ENCODE assay signal across 1 cellular context in the genomic region with DNA sequence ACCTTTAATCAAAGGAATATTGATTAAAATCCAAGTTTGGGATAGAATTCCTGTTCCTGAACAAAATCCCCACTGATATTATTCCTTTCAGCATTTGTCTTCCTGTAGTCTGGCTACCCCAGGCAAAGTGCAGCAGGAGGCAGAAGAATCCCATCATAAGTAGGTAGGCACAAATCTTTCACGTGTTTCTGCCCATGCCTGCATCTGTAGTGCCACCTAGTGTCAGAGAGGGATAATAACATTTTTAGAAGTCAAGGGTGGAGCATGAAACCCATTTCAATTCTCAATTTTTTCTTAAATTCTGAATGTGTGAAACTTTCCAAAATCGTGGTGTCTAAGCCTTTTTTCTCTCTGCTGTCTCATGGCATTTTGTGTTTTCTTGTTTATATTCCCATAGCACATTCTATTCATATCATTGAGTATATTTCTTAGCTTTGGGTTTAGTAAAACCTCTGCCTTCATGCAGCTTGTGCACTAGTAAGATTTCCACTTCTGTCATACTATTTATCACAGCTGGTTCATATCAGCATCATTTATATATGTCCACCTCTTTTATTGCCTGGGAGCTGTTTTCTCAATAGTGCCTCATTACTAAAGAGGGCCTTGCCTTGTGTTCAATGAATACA.
TF ChIP-seq lines count a peak whose summit lies in the region.

No MANE protein-coding gene starts in this region.

TF ChIP-seq in WTC11, 78 proteins besides CTCF, POLR2A, EP300 and RAD21 (continued from another document):
- TF ChIP-seq, protein P1, sequence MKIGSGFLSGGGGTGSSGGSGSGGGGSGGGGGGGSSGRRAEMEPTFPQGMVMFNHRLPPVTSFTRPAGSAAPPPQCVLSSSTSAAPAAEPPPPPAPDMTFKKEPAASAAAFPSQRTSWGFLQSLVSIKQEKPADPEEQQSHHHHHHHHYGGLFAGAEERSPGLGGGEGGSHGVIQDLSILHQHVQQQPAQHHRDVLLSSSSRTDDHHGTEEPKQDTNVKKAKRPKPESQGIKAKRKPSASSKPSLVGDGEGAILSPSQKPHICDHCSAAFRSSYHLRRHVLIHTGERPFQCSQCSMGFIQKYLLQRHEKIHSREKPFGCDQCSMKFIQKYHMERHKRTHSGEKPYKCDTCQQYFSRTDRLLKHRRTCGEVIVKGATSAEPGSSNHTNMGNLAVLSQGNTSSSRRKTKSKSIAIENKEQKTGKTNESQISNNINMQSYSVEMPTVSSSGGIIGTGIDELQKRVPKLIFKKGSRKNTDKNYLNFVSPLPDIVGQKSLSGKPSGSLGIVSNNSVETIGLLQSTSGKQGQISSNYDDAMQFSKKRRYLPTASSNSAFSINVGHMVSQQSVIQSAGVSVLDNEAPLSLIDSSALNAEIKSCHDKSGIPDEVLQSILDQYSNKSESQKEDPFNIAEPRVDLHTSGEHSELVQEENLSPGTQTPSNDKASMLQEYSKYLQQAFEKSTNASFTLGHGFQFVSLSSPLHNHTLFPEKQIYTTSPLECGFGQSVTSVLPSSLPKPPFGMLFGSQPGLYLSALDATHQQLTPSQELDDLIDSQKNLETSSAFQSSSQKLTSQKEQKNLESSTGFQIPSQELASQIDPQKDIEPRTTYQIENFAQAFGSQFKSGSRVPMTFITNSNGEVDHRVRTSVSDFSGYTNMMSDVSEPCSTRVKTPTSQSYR (CRISPR knock-in tag; IDR thresholded peaks at IDR 0.05): no peak
- TF ChIP-seq, protein P2, sequence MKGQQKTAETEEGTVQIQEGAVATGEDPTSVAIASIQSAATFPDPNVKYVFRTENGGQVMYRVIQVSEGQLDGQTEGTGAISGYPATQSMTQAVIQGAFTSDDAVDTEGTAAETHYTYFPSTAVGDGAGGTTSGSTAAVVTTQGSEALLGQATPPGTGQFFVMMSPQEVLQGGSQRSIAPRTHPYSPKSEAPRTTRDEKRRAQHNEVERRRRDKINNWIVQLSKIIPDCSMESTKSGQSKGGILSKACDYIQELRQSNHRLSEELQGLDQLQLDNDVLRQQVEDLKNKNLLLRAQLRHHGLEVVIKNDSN (CRISPR knock-in tag; IDR thresholded peaks at IDR 0.05): no peak
- TF ChIP-seq, protein P3, sequence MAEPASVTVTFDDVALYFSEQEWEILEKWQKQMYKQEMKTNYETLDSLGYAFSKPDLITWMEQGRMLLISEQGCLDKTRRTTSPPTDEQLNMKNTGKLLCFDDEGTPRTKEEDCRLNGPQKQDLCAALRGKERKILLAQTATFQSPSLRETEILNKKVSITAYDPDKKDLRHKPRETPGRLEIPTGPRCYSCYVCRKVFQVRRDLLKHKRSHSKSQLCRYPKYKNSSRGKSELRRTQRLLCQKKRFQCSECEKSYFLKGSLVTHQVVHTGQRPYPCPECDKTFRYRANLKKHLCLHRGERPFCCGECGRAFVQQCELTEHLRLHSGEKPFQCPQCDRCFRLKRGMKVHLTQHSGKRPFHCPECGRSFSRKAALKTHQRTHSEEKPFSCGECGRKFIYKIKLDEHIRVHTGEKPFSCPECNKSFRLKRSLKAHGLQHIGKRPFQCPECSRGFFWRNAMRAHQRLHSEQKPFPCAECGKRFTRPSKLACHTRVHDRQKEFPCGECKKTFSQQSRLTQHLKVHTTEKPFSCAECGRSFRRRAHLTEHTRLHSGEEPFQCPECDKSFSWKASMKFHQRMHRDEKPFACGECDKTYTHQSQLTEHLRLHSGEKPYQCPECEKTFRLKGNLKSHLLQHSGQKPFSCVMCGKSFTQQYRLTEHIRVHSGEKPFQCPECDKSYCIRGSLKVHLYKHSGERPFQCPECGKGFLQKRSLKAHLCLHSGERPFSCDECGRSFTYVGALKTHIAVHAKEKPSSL (CRISPR knock-in tag; conservative IDR thresholded peaks at IDR 0.05): no peak
- TF ChIP-seq, protein P4, sequence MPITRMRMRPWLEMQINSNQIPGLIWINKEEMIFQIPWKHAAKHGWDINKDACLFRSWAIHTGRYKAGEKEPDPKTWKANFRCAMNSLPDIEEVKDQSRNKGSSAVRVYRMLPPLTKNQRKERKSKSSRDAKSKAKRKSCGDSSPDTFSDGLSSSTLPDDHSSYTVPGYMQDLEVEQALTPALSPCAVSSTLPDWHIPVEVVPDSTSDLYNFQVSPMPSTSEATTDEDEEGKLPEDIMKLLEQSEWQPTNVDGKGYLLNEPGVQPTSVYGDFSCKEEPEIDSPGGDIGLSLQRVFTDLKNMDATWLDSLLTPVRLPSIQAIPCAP (CRISPR knock-in tag; IDR thresholded peaks at IDR 0.05): no peak
- TF ChIP-seq CBFB (CRISPR knock-in tag; IDR thresholded peaks at IDR 0.05; ENCODE audit: low read depth) (no peak), ZNF317 (CRISPR knock-in tag; IDR thresholded peaks at IDR 0.05; ENCODE audit: borderline replicate concordance, low read depth) (no peak), MXD4 (CRISPR knock-in tag; IDR thresholded peaks at IDR 0.05; ENCODE audit: borderline replicate concordance) (no peak)
- TF ChIP-seq, protein P5, sequence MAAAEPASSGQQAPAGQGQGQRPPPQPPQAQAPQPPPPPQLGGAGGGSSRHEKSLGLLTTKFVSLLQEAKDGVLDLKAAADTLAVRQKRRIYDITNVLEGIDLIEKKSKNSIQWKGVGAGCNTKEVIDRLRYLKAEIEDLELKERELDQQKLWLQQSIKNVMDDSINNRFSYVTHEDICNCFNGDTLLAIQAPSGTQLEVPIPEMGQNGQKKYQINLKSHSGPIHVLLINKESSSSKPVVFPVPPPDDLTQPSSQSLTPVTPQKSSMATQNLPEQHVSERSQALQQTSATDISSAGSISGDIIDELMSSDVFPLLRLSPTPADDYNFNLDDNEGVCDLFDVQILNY (CRISPR knock-in tag; IDR thresholded peaks at IDR 0.05): no peak
- TF ChIP-seq, protein P6, sequence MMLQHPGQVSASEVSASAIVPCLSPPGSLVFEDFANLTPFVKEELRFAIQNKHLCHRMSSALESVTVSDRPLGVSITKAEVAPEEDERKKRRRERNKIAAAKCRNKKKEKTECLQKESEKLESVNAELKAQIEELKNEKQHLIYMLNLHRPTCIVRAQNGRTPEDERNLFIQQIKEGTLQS (CRISPR knock-in tag; conservative IDR thresholded peaks at IDR 0.05): no peak
